Comparison of ENCODE assay signal across 31 cellular contexts in the genomic region with DNA sequence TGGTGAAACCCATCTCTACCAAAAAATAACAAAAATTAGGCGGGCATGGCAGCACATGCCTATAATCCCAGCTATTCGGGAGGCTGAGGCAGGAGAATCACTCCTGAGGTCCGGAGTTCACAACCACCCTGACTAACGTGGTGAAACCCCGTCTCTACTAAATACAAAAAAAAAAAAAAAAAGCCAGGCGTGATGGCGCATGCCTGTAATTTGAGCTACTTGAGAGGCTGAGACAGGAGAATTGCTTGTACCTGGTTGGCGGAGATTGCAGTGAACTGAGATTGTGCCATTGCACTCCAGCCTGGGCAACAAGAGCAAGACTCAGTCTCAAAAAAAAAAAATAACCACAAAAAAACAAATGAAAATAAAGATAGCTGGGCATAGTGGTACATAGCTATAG.
"Had no signal": no experiment of that assay in that cellular context is flagged by ENCODE, and none has a peak within 500 bp of the region (broad histone marks: within the 10 kb centered on the region; RNA-seq: fewer than 3 reads in every experiment).

No MANE protein-coding gene starts in this region.

- H3K9me3 Mint-ChIP-seq: activated CD4-positive, alpha-beta memory T cell treated with anti-CD3 and anti-CD28 coated beads for 36 hours; activated CD4-positive, alpha-beta T cell treated with anti-CD3 and anti-CD28 coated beads, Interleukin-2, amount 10 ng/mL, durations not matched to agents 24 days and 14 days; activated naive CD4-positive, alpha-beta T cell treated with anti-CD3 and anti-CD28 coated beads for 36 hours; activated naive CD8-positive, alpha-beta T cell treated with anti-CD3 and anti-CD28 coated beads for 36 hours; activated T-helper 1 cell treated with anti-CD3 and anti-CD28 coated beads, Interleukin-12 subunit alpha, Interleukin-12 subunit beta, Interleukin-2, Interleukin-4 antibody, amounts not matched to agents 30 ng/mL and 10 ng/mL and 1 ng/mL, durations not matched to agents 14 hours and 24 hours and 36 hours; memory B cell; natural killer cell; neural progenitor cell had no signal

- DNase-seq: activated CD4-positive, alpha-beta memory T cell treated with anti-CD3 and anti-CD28 coated beads for 36 hours; activated CD4-positive, alpha-beta T cell treated with anti-CD3 and anti-CD28 coated beads, Interleukin-2, amount 10 ng/mL, durations not matched to agents 24 days and 14 days; activated CD4-positive, CD25-positive, alpha-beta regulatory T cell treated with anti-CD3 and anti-CD28 coated beads, Interleukin-2, amount 50 U/mL, for 72 hours; activated CD8-positive, alpha-beta memory T cell treated with anti-CD3 and anti-CD28 coated beads, Interleukin-2, amount 50 U/mL, for 4 hours; activated effector memory CD4-positive, alpha-beta T cell treated with anti-CD3 and anti-CD28 coated beads, Interleukin-2, amount 50 U/mL, for 16 hours; activated naive CD4-positive, alpha-beta T cell treated with anti-CD3 and anti-CD28 coated beads for 36 hours; activated naive CD8-positive, alpha-beta T cell treated with anti-CD3 and anti-CD28 coated beads for 36 hours; activated T-cell treated with anti-CD3 and anti-CD28 coated beads, Interleukin-2, amount 50 U/mL, for 1 hour; adrenal gland; aorta; body of pancreas; caudate nucleus; foreskin fibroblast; heart right ventricle; natural killer cell; occipital lobe; stimulated activated CD4-positive, alpha-beta T cell treated with anti-CD3 and anti-CD28 coated beads, Interleukin-1b, Interleukin-23, amount 100 ng/mL, for 48 hours; stimulated activated CD4-positive, alpha-beta T cell treated with anti-CD3 and anti-CD28 coated beads, Interleukin-4, amount 100 ng/mL, for 4 hours; stimulated activated CD8-positive, alpha-beta memory T cell treated with anti-CD3 and anti-CD28 coated beads, Interleukin-4, amount 100 ng/mL, for 48 hours; stimulated activated naive B cell treated with anti-CD40 and anti-IgM and Interleukin-4, amounts not matched to agents 10 μg/mL and 1 μg/mL and 100 μg/mL, for 72 hours; stomach; thyroid gland; upper lobe of left lung had no signal

- H3K36me3 ChIP-seq: adrenal gland, neural progenitor cell, right atrium auricular region, thyroid gland, upper lobe of left lung, vagina had no signal

- H3K27ac ChIP-seq: adrenal gland, body of pancreas, heart right ventricle, neural progenitor cell, parathyroid adenoma, right atrium auricular region, stomach, thyroid gland, upper lobe of left lung, vagina had no signal

- H3K27me3 ChIP-seq: adrenal gland, body of pancreas, heart right ventricle, neural progenitor cell, right atrium auricular region, stomach, thyroid gland, upper lobe of left lung, vagina had no signal

- H3K4me1 Mint-ChIP-seq: activated CD4-positive, alpha-beta T cell treated with anti-CD3 and anti-CD28 coated beads, Interleukin-2, amount 10 ng/mL, durations not matched to agents 24 days and 14 days; activated naive CD8-positive, alpha-beta T cell treated with anti-CD3 and anti-CD28 coated beads for 36 hours; memory B cell; natural killer cell; neural progenitor cell; stimulated activated naive B cell treated with anti-CD40 and anti-IgM and Interleukin-4, amounts not matched to agents 10 μg/mL and 1 μg/mL and 100 μg/mL, for 72 hours had no signal

- H3K79me2 ChIP-seq: parathyroid adenoma had no signal

- H2AFZ ChIP-seq: neural progenitor cell, parathyroid adenoma had no signal

- H3K9me3 ChIP-seq: adrenal gland, body of pancreas, heart right ventricle, right atrium auricular region, stomach, thyroid gland, upper lobe of left lung, vagina had no signal

- H3K4me3 ChIP-seq: adrenal gland, body of pancreas, heart right ventricle, neural progenitor cell, right atrium auricular region, smooth muscle cell, stomach, thyroid gland, upper lobe of left lung, vagina had no signal

- H3K27me3 Mint-ChIP-seq: activated CD4-positive, alpha-beta memory T cell treated with anti-CD3 and anti-CD28 coated beads for 36 hours; activated CD4-positive, alpha-beta T cell treated with anti-CD3 and anti-CD28 coated beads, Interleukin-2, amount 10 ng/mL, durations not matched to agents 24 days and 14 days; activated naive CD8-positive, alpha-beta T cell treated with anti-CD3 and anti-CD28 coated beads for 36 hours; memory B cell; stimulated activated naive B cell treated with anti-CD40 and anti-IgM and Interleukin-4, amounts not matched to agents 10 μg/mL and 1 μg/mL and 100 μg/mL, for 72 hours had no signal

- ATAC-seq: body of pancreas; esophagus mucosa; heart right ventricle; natural killer cell; stimulated activated naive B cell treated with anti-CD40 and anti-IgM and Interleukin-4, amounts not matched to agents 10 μg/mL and 1 μg/mL and 100 μg/mL, for 72 hours had no signal

- H3K4me2 ChIP-seq: neural progenitor cell, smooth muscle cell had no signal

- H3K4me1 ChIP-seq: body of pancreas, heart right ventricle, neural progenitor cell, parathyroid adenoma, right atrium auricular region, stomach, thyroid gland, upper lobe of left lung, vagina had no signal

- H3K4me3 Mint-ChIP-seq: activated CD4-positive, alpha-beta memory T cell treated with anti-CD3 and anti-CD28 coated beads for 36 hours; activated CD4-positive, alpha-beta T cell treated with anti-CD3 and anti-CD28 coated beads, Interleukin-2, amount 10 ng/mL, durations not matched to agents 24 days and 14 days; activated naive CD4-positive, alpha-beta T cell treated with anti-CD3 and anti-CD28 coated beads for 36 hours; activated naive CD8-positive, alpha-beta T cell treated with anti-CD3 and anti-CD28 coated beads for 36 hours; activated T-helper 1 cell treated with anti-CD3 and anti-CD28 coated beads, Interleukin-12 subunit alpha, Interleukin-12 subunit beta, Interleukin-2, Interleukin-4 antibody, amounts not matched to agents 30 ng/mL and 10 ng/mL and 1 ng/mL, durations not matched to agents 14 hours and 24 hours and 36 hours; memory B cell; natural killer cell; neural progenitor cell; stimulated activated naive B cell treated with anti-CD40 and anti-IgM and Interleukin-4, amounts not matched to agents 10 μg/mL and 1 μg/mL and 100 μg/mL, for 72 hours had no signal

- H3K36me3 Mint-ChIP-seq: activated CD4-positive, alpha-beta memory T cell treated with anti-CD3 and anti-CD28 coated beads for 36 hours; memory B cell; natural killer cell had no signal

- H3K27ac Mint-ChIP-seq: activated CD4-positive, alpha-beta memory T cell treated with anti-CD3 and anti-CD28 coated beads for 36 hours; activated CD4-positive, alpha-beta T cell treated with anti-CD3 and anti-CD28 coated beads, Interleukin-2, amount 10 ng/mL, durations not matched to agents 24 days and 14 days; activated naive CD4-positive, alpha-beta T cell treated with anti-CD3 and anti-CD28 coated beads for 36 hours; activated naive CD8-positive, alpha-beta T cell treated with anti-CD3 and anti-CD28 coated beads for 36 hours; activated T-helper 1 cell treated with anti-CD3 and anti-CD28 coated beads, Interleukin-12 subunit alpha, Interleukin-12 subunit beta, Interleukin-2, Interleukin-4 antibody, amounts not matched to agents 30 ng/mL and 10 ng/mL and 1 ng/mL, durations not matched to agents 14 hours and 24 hours and 36 hours; memory B cell; natural killer cell; neural progenitor cell; stimulated activated naive B cell treated with anti-CD40 and anti-IgM and Interleukin-4, amounts not matched to agents 10 μg/mL and 1 μg/mL and 100 μg/mL, for 72 hours had no signal

- H3K9ac ChIP-seq: neural progenitor cell, parathyroid adenoma had no signal
